Comparison of ENCODE assay signal across 11 cellular contexts in genomic region chr14:60646202-60646886, GRCh38. TPM values are rescaled to one million over a fixed set of nuclear protein-coding genes. Genes with fewer than 3 reads are reported as not detected.
A peak's percentile ranks its signal among the peaks of the same experiment; 100 is the strongest.
DNase-seq lines count a peak whose midpoint lies in the region; ATAC-seq, FAIRE-seq and TF ChIP-seq lines count a peak whose summit lies in the region.
"Had no signal": no experiment of that assay in that cellular context is flagged by ENCODE, and none has a peak within 500 bp of the region (broad histone marks: within the 10 kb centered on the region; RNA-seq: fewer than 3 reads in every experiment).

No MANE protein-coding gene starts in this region.

- FAIRE-seq in kidney (lab: Jason Lieb, UNC) (no peak), H54 (lab: Jason Lieb, UNC) (no peak)
- FAIRE-seq: colon had no signal

- peak overlapping the region; percentile 60 for H3K4me3 Mint-ChIP-seq in activated T-cell treated with anti-CD3 and anti-CD28 coated beads, Interleukin-2, amount 50 U/mL, for 24 hours

- H3K9me3 Mint-ChIP-seq in activated T-cell treated with anti-CD3 and anti-CD28 coated beads, Interleukin-2, amount 50 U/mL, for 24 hours = no peaks in the 10 kb centered on the region

- peaks cover 8 to 88% (median 69%) of the 10 kb centered on the region in 5 donors for H3K27me3 ChIP-seq in subcutaneous abdominal adipose tissue (ENCODE audit: control insufficient read depth in 5 of 5, insufficient read depth in 4 of 5, low read length in 5 of 5)

- peaks cover 50% of the 10 kb centered on the region for H3K4me1 Mint-ChIP-seq in activated T-cell treated with anti-CD3 and anti-CD28 coated beads, Interleukin-2, amount 50 U/mL, for 24 hours (ENCODE audit: low read depth)

- TF ChIP-seq POLR2A in H54 (IDR thresholded peaks at IDR 0.05; ENCODE audit: low read depth, low read length) = no peak

- H3K27me3 Mint-ChIP-seq in activated T-cell treated with anti-CD3 and anti-CD28 coated beads, Interleukin-2, amount 50 U/mL, for 24 hours = peaks cover 91% of the 10 kb centered on the region

- H3K4me1 ChIP-seq in subcutaneous abdominal adipose tissue (ENCODE audit: control insufficient read depth in 5 of 5, insufficient read depth in 5 of 5, low read length in 5 of 5) = peaks cover 2 to 88% (median 79%) of the 10 kb centered on the region in 5 donors
- H3K4me1 ChIP-seq in kidney (ENCODE audit: control insufficient read depth in 1 of 2, insufficient read depth in 1 of 2, low read depth in 1 of 2, low read length in 2 of 2) = peaks cover 7 to 25% of the 10 kb centered on the region in 2 donors

- peaks cover 0 to 2% (median 0%) of the 10 kb centered on the region in 5 donors for H3K9me3 ChIP-seq in subcutaneous abdominal adipose tissue (ENCODE audit: control insufficient read depth in 5 of 5, low read length in 5 of 5)
- no peaks in the 10 kb centered on the region for H3K9me3 ChIP-seq in kidney (ENCODE audit: control insufficient read depth in 1 of 2, low read length in 2 of 2)

- no peaks in the 10 kb centered on the region for H3K36me3 ChIP-seq in subcutaneous abdominal adipose tissue (ENCODE audit: control insufficient read depth in 5 of 5, insufficient read depth in 5 of 5, low read length in 5 of 5)
- no peaks in the 10 kb centered on the region for H3K36me3 ChIP-seq in kidney (ENCODE audit: control insufficient read depth in 1 of 2, insufficient read depth in 2 of 2, low read length in 2 of 2)

- intact Hi-C loops in kidney (cut with DNase I) = no loop called here

- no peaks in the 10 kb centered on the region for H3K36me3 Mint-ChIP-seq in activated T-cell treated with anti-CD3 and anti-CD28 coated beads, Interleukin-2, amount 50 U/mL, for 24 hours (ENCODE audit: low read depth)

- H3K27ac ChIP-seq in subcutaneous abdominal adipose tissue (ENCODE audit: low read depth, low read length) = peak overlapping the region; percentile 88
- no peak overlapping the region for H3K27ac ChIP-seq in kidney (ENCODE audit: low read depth in 2 of 2, low read length in 2 of 2)

- no peak for ATAC-seq in GM21737 (IDR thresholded peaks at IDR 0.05; ENCODE audit: unreplicated experiment)

- peak overlapping the region in 2 of 5 donors; percentile 67 to 81 for H3K9ac ChIP-seq in subcutaneous abdominal adipose tissue (ENCODE audit: low read length in 5 of 5)
- H3K9ac ChIP-seq in kidney (ENCODE audit: low read length in 2 of 2) = no peak overlapping the region

- H3K4me3 ChIP-seq in fibroblast of mammary gland (ENCODE audit: control insufficient read depth, low read depth, low read length) (peak overlapping the region; percentile 76), subcutaneous abdominal adipose tissue (ENCODE audit: low read depth in 1 of 5, low read length in 5 of 5) (peak overlapping the region; percentile 76 to 89 (median 79)), kidney (ENCODE audit: low read length in 2 of 2) (no peak overlapping the region)

- H3K27ac Mint-ChIP-seq in activated T-cell treated with anti-CD3 and anti-CD28 coated beads, Interleukin-2, amount 50 U/mL, for 24 hours = no peak overlapping the region

- TF ChIP-seq CTCF in fibroblast of mammary gland (conservative IDR thresholded peaks at IDR 0.05; ENCODE audit: control insufficient read depth, insufficient read depth, low read depth, low read length) (no peak), kidney (IDR thresholded peaks at IDR 0.05; ENCODE audit: borderline replicate concordance, extremely low read depth, insufficient read depth) (no peak)

- no peak for DNase-seq in activated T-cell treated with anti-CD3 and anti-CD28 coated beads, Interleukin-2, amount 50 U/mL, for 24 hours
- DNase-seq in activated T-cell treated with anti-CD3 and anti-CD28 coated beads, Interleukin-2, amount 50 U/mL, for 1 hour = no peak
- DNase-seq in NCI-H526 treated with DMSO at 0.1 percent for 48 hours (lab: John Stamatoyannopoulos, UW) (peak; percentile 24), fibroblast of mammary gland (ENCODE audit: low read depth) (no peak), kidney (no peak), H54 (ENCODE audit: insufficient read length, low spot score) (no peak)
- DNase-seq: AML-193, KG1 had no signal

RNA-seq across cellular contexts. Expression of gene SIX1, which starts 2.9 kb away (rescaled TPM):
- total RNA-seq in kidney = 0.16 TPM
- polyA plus RNA-seq in kidney (ENCODE audit: insufficient read depth, low read depth, low replicate concordance) = 0.13 TPM

Comparison
In these comparisons a context has a peak if more than half of its experiments do, and no peak if none do; other contexts are left out.
1. H3K4me3 ChIP-seq: peak in fibroblast of mammary gland (single experiment) and subcutaneous abdominal adipose tissue (5 of 5); none in kidney (0 of 2).